ENCODE assay signal across 1 cellular context in genomic region chr6:16320533-16321340, GRCh38.
TF ChIP-seq lines count a peak whose summit lies in the region.

No MANE protein-coding gene starts in this region.

TF ChIP-seq in K562, 482 proteins besides CTCF, POLR2A, EP300 and RAD21 (continued from another document):
- TF ChIP-seq TFE3 (CRISPR knock-in tag; IDR thresholded peaks at IDR 0.05) (no peak), HNRNPL (IDR thresholded peaks at IDR 0.05; ENCODE audit: low read depth, low read length) (no peak), SIN3B (IDR thresholded peaks at IDR 0.05; ENCODE audit: low read depth) (no peak), NONO (IDR thresholded peaks at IDR 0.05; ENCODE audit: low read depth in 2 of 2, low read length in 1 of 2) (no peak), TFAP4 (CRISPR knock-in tag; IDR thresholded peaks at IDR 0.05; ENCODE audit: borderline replicate concordance) (no peak; the same call in 1 of the 2 replicates), ZNF717 (CRISPR knock-in tag; IDR thresholded peaks at IDR 0.05) (no peak), RB1 (IDR thresholded peaks at IDR 0.05; ENCODE audit: low read depth) (no peak), ZNF444 (CRISPR knock-in tag; IDR thresholded peaks at IDR 0.05) (no peak), HBP1 (CRISPR knock-in tag; IDR thresholded peaks at IDR 0.05) (no peak), E2F6 (IDR thresholded peaks at IDR 0.05; ENCODE audit: borderline replicate concordance in 1 of 2, extremely low read depth in 1 of 2, insufficient read depth in 1 of 2, insufficient read length in 1 of 2, low read depth in 1 of 2, low read length in 1 of 2, poor library complexity in 1 of 2, severe bottlenecking in 1 of 2) (peak in 1 of 2 experiments; percentile 17), ZBTB1 (CRISPR knock-in tag; IDR thresholded peaks at IDR 0.05; ENCODE audit: borderline replicate concordance, low read depth) (no peak), SP1 (CRISPR knock-in tag; IDR thresholded peaks at IDR 0.05) (no peak), PRPF4 (IDR thresholded peaks at IDR 0.05; ENCODE audit: insufficient read depth, low read depth, low read length, poor library complexity, severe bottlenecking) (no peak), ZBTB43 (CRISPR knock-in tag; IDR thresholded peaks at IDR 0.05) (0 out of 2 replicates have a peak, but pooled peaks have one; percentile 29), HOMEZ (CRISPR knock-in tag; IDR thresholded peaks at IDR 0.05) (no peak), STAT6 (CRISPR knock-in tag; IDR thresholded peaks at IDR 0.05) (no peak), MBD2 (IDR thresholded peaks at IDR 0.05; ENCODE audit: borderline replicate concordance, low read depth) (0 out of 2 replicates have a peak, but pooled peaks have one; percentile 3), ZNF449 (CRISPR knock-in tag; IDR thresholded peaks at IDR 0.05) (no peak), ZNF583 (CRISPR knock-in tag; IDR thresholded peaks at IDR 0.05) (no peak), ZNF354B (CRISPR knock-in tag; IDR thresholded peaks at IDR 0.05) (no peak), MXD1 (CRISPR knock-in tag; IDR thresholded peaks at IDR 0.05; ENCODE audit: borderline replicate concordance, poor library complexity, severe bottlenecking) (no peak), SAFB2 (IDR thresholded peaks at IDR 0.05; ENCODE audit: borderline replicate concordance, low read depth, low read length, severe bottlenecking) (no peak), CTBP1 (IDR thresholded peaks at IDR 0.05; ENCODE audit: borderline replicate concordance) (no peak)
TF ChIP-seq in K562: peak in this region for 7.
